ENCODE assay signal across 14 cellular contexts in genomic region chr4:94558392-94558920, GRCh38.
DNase-seq lines count a peak whose midpoint lies in the region; FAIRE-seq and TF ChIP-seq lines count a peak whose summit lies in the region.
"Had no signal": no experiment of that assay in that cellular context is flagged by ENCODE, and none has a peak within 500 bp of the region (broad histone marks: within the 10 kb centered on the region; RNA-seq: fewer than 3 reads in every experiment).

No MANE protein-coding gene starts in this region.

- dilution Hi-C loops in keratinocyte (cut with MboI; ENCODE audit: extremely low pct_ligation_motif_present, low sequenced_read_pairs), result no loop called here

- DNase-seq in PC-9 (peak in 1 of 2 experiments; percentile 76), bronchial epithelial cell (ENCODE audit: low read depth) (peak; percentile 43), keratinocyte (ENCODE audit: low read depth, low spot score) (no peak), smooth muscle cell (lab: John Stamatoyannopoulos, UW; ENCODE audit: unreplicated experiment) (no peak), NCI-H2227 treated with DMSO at 0.1 percent for 48 hours (lab: John Stamatoyannopoulos, UW) (no peak), NCI-H748 treated with DMSO at 0.1 percent for 48 hours (lab: John Stamatoyannopoulos, UW) (no peak), OCI-M2 (lab: John Stamatoyannopoulos, UW; ENCODE audit: unreplicated experiment) (no peak)
- DNase-seq in stimulated activated CD8-positive, alpha-beta memory T cell treated with anti-CD3 and anti-CD28 coated beads, Interleukin-4, amount 100 ng/mL, for 48 hours, result no peak
- DNase-seq: CD8-positive, alpha-beta T cell; GOT3; NCI-H1436 treated with DMSO at 0.1 percent for 48 hours; NCI-H2081; NCI-H524 treated with DMSO at 0.1 percent for 48 hours; Right ventricle myocardium superior had no signal

- H3K4me2 ChIP-seq in PC-9 (peak overlapping the region; percentile 45), keratinocyte (ENCODE audit: control insufficient read depth, extremely low read depth, insufficient read depth, low read depth, low read length) (peak overlapping the region; percentile 41), smooth muscle cell (peak overlapping the region; percentile 61)

- H3K36me3 ChIP-seq in PC-9 (ENCODE audit: low read depth) (no peaks in the 10 kb centered on the region), bronchial epithelial cell (ENCODE audit: control insufficient read depth, insufficient read depth, low read length) (no peaks in the 10 kb centered on the region), keratinocyte (ENCODE audit: control insufficient read depth in 2 of 2, extremely low read depth in 1 of 2, insufficient read depth in 2 of 2, low read length in 2 of 2) (peaks cover 0 to 2% of the 10 kb centered on the region in 2 experiments), smooth muscle cell (ENCODE audit: low read depth) (peaks cover 4% of the 10 kb centered on the region)

- CTCF ChIA-PET in PC-9 (lab: Charles Lee), result no interaction called here

- H3F3A ChIP-seq in PC-9 (ENCODE audit: insufficient read depth, low read depth) (peaks cover 3% of the 10 kb centered on the region; the same call in 1 of the 2 replicates), smooth muscle cell (ENCODE audit: low read depth) (peaks cover 22% of the 10 kb centered on the region)

- H3K9me3 ChIP-seq in PC-9 (ENCODE audit: insufficient read depth, low read depth) (0 out of 2 replicates have a peak, but pooled peaks cover 4% of the 10 kb centered on the region), keratinocyte (ENCODE audit: control insufficient read depth, low read depth, low read length) (no peaks in the 10 kb centered on the region), smooth muscle cell (replicated peaks; ENCODE audit: low read depth) (no peaks in the 10 kb centered on the region)

- no TSS peak for BruUV-seq in PC-9 (replicated peaks; lab: Mats Ljungman, UMichigan)

- FAIRE-seq in bronchial epithelial cell (lab: Jason Lieb, UNC) (no peak), keratinocyte (lab: Jason Lieb, UNC) (no peak)

- no peaks in the 10 kb centered on the region for H3K9me2 ChIP-seq in PC-9 (ENCODE audit: insufficient read depth)

- H3K9ac ChIP-seq in keratinocyte (ENCODE audit: control insufficient read depth, extremely low read depth, insufficient read depth, low read length) (no peak overlapping the region), smooth muscle cell (ENCODE audit: low read depth) (no peak overlapping the region)

- H3K27ac ChIP-seq in PC-9 (peak overlapping the region; percentile 70), keratinocyte (ENCODE audit: control insufficient read depth, insufficient read depth, low read length) (no peak overlapping the region), smooth muscle cell (ENCODE audit: low read depth) (peak overlapping the region; percentile 52)

- H3K4me3 ChIP-seq in PC-9 (peak overlapping the region; percentile 21; the same call in 1 of the 2 replicates), bronchial epithelial cell (ENCODE audit: low read depth, low read length) (no peak overlapping the region), keratinocyte (ENCODE audit: control insufficient read depth in 2 of 3, extremely low read depth in 1 of 3, insufficient read depth in 2 of 3, low read depth in 1 of 3, low read length in 3 of 3) (peak overlapping the region in 1 of 3 experiments; percentile 1), smooth muscle cell (no peak overlapping the region)

- H2AFZ ChIP-seq in PC-9, result no peak overlapping the region
- no peak overlapping the region for H2AFZ ChIP-seq in keratinocyte (ENCODE audit: control insufficient read depth, low read length)
- no peak overlapping the region for H2AFZ ChIP-seq in smooth muscle cell (ENCODE audit: low read depth)

- H3K79me2 ChIP-seq in PC-9 (ENCODE audit: low read depth), result 0 out of 2 replicates have a peak, but pooled peaks cover 7% of the 10 kb centered on the region
- peaks cover 33% of the 10 kb centered on the region for H3K79me2 ChIP-seq in keratinocyte (ENCODE audit: control insufficient read depth, insufficient read depth, low read length)
- peaks cover 70% of the 10 kb centered on the region for H3K79me2 ChIP-seq in smooth muscle cell (ENCODE audit: low read depth)

- H4K20me1 ChIP-seq in PC-9 (ENCODE audit: insufficient read depth), result no peaks in the 10 kb centered on the region
- no peaks in the 10 kb centered on the region for H4K20me1 ChIP-seq in keratinocyte (ENCODE audit: control insufficient read depth, extremely low read depth, insufficient read depth, low read length)
- H4K20me1 ChIP-seq in smooth muscle cell (ENCODE audit: low read depth), result no peaks in the 10 kb centered on the region

- TF ChIP-seq CTCF in PC-9 (conservative IDR thresholded peaks at IDR 0.05) (no peak), bronchial epithelial cell (IDR thresholded peaks at IDR 0.05; ENCODE audit: insufficient read depth, low read length, severe bottlenecking) (no peak), keratinocyte (optimal IDR thresholded peaks at IDR 0.05 in 1 of 3, IDR thresholded peaks at IDR 0.05 in 1 of 3, conservative IDR thresholded peaks at IDR 0.05 in 1 of 3; ENCODE audit: extremely low read depth in 1 of 3, insufficient read depth in 2 of 3, low read length in 3 of 3) (no peak), smooth muscle cell (IDR thresholded peaks at IDR 0.05; ENCODE audit: borderline replicate concordance, insufficient read depth, poor library complexity, severe bottlenecking) (no peak)

- intact Hi-C loops in PC-9 (cut with micrococcal nuclease; ENCODE audit: unreplicated experiment), result loop anchor here (1.0 kb wide), 1 partner anchor 18 kb away; no protein-coding TSS in a partner anchor

- WGBS in smooth muscle cell (ENCODE audit: low lambda C conversion rate), result 95% methylated on average over 1 of the region's 1 CpG

- H3K27me3 ChIP-seq in PC-9 (ENCODE audit: insufficient read depth, low read depth), result no peaks in the 10 kb centered on the region
- H3K27me3 ChIP-seq in bronchial epithelial cell (ENCODE audit: control insufficient read depth, insufficient read depth, low read length), result no peaks in the 10 kb centered on the region
- H3K27me3 ChIP-seq in keratinocyte (ENCODE audit: control insufficient read depth, extremely low read depth, insufficient read depth, low read length), result no peaks in the 10 kb centered on the region
- no peaks in the 10 kb centered on the region for H3K27me3 ChIP-seq in smooth muscle cell (ENCODE audit: low read depth)

- H3K4me1 ChIP-seq in PC-9 (replicated peaks; ENCODE audit: insufficient read depth), result peaks cover 21% of the 10 kb centered on the region
- H3K4me1 ChIP-seq in keratinocyte (ENCODE audit: control insufficient read depth, extremely low read depth, insufficient read depth, low read length), result peaks cover 29% of the 10 kb centered on the region
- H3K4me1 ChIP-seq in smooth muscle cell (ENCODE audit: low read depth), result peaks cover 27% of the 10 kb centered on the region

- POLR2A ChIA-PET in PC-9 (lab: Charles Lee; ENCODE audit: unreplicated experiment), result interaction anchor here (0.6 kb wide), 1 partner anchor 148 kb away, joined by 4 read pairs; no protein-coding TSS in a partner anchor

- H3K9me1 ChIP-seq in keratinocyte (ENCODE audit: control insufficient read depth, extremely low read depth, insufficient read depth, low read length), result peaks cover 3% of the 10 kb centered on the region
